Comparison of ENCODE assay signal across 22 cellular contexts in genomic region chr12:666066-666465, GRCh38. TPM values are rescaled to one million over a fixed set of nuclear protein-coding genes. Genes with fewer than 3 reads are reported as not detected.
"Had no signal": no experiment of that assay in that cellular context is flagged by ENCODE, and none has a peak within 500 bp of the region (broad histone marks: within the 10 kb centered on the region; RNA-seq: fewer than 3 reads in every experiment).

No MANE protein-coding gene starts in this region.

- H3K79me2 ChIP-seq: parathyroid adenoma had no signal

- H3K4me1 ChIP-seq: parathyroid adenoma had no signal

- H3K27me3 Mint-ChIP-seq: activated CD4-positive, alpha-beta memory T cell treated with anti-CD3 and anti-CD28 coated beads, Interleukin-2, amount 10 ng/mL, durations not matched to agents 7 days and 5 days; activated CD4-positive, alpha-beta T cell treated with anti-CD3 and anti-CD28 coated beads, Interleukin-2, amount 10 ng/mL, durations not matched to agents 24 days and 14 days; activated naive CD8-positive, alpha-beta T cell had no signal

- H3K36me3 ChIP-seq: adrenal gland, ascending aorta, brain microvascular endothelial cell, heart right ventricle, stomach, suprapubic skin, tibial nerve had no signal

- H3K27ac ChIP-seq: ascending aorta, brain microvascular endothelial cell, parathyroid adenoma, suprapubic skin, tibial nerve, VCaP had no signal

- H3K9me3 ChIP-seq: adrenal gland, ascending aorta, heart right ventricle, stomach, suprapubic skin, tibial nerve had no signal

- H3K9ac ChIP-seq: parathyroid adenoma had no signal

- ATAC-seq: heart right ventricle, left colon, right cardiac atrium had no signal

- DNase-seq: activated CD4-positive, alpha-beta memory T cell treated with anti-CD3 and anti-CD28 coated beads, Interleukin-2, amount 10 ng/mL, durations not matched to agents 7 days and 5 days; activated naive CD4-positive, alpha-beta T cell; adrenal gland; brain microvascular endothelial cell; caudate nucleus; effector memory CD4-positive, alpha-beta T cell; heart right ventricle; left colon; mesendoderm; naive B cell; nucleus accumbens; right cardiac atrium; stimulated activated CD4-positive, alpha-beta T cell treated with anti-CD3 and anti-CD28 coated beads, Interleukin-1b, Interleukin-23, amount 100 ng/mL, for 48 hours; stomach had no signal

- H3K27me3 ChIP-seq: adrenal gland, ascending aorta, brain microvascular endothelial cell, heart right ventricle, suprapubic skin, tibial nerve had no signal

- H3K9me3 Mint-ChIP-seq: activated CD4-positive, alpha-beta memory T cell treated with anti-CD3 and anti-CD28 coated beads, Interleukin-2, amount 10 ng/mL, durations not matched to agents 7 days and 5 days; activated CD4-positive, alpha-beta T cell treated with anti-CD3 and anti-CD28 coated beads, Interleukin-2, amount 10 ng/mL, durations not matched to agents 24 days and 14 days; naive B cell had no signal

- H3K36me3 Mint-ChIP-seq: activated naive CD8-positive, alpha-beta T cell; naive B cell had no signal

- H3K4me3 ChIP-seq: adrenal gland, ascending aorta, heart right ventricle, stomach, suprapubic skin, tibial nerve had no signal

- H2AFZ ChIP-seq: parathyroid adenoma had no signal

RNA-seq across cellular contexts. Expression of gene NINJ2, which starts 2.8 kb away (rescaled TPM):
- polyA plus RNA-seq: neural cell had no signal
